Comparison of ENCODE assay signal across 9 cellular contexts in the genomic region with DNA sequence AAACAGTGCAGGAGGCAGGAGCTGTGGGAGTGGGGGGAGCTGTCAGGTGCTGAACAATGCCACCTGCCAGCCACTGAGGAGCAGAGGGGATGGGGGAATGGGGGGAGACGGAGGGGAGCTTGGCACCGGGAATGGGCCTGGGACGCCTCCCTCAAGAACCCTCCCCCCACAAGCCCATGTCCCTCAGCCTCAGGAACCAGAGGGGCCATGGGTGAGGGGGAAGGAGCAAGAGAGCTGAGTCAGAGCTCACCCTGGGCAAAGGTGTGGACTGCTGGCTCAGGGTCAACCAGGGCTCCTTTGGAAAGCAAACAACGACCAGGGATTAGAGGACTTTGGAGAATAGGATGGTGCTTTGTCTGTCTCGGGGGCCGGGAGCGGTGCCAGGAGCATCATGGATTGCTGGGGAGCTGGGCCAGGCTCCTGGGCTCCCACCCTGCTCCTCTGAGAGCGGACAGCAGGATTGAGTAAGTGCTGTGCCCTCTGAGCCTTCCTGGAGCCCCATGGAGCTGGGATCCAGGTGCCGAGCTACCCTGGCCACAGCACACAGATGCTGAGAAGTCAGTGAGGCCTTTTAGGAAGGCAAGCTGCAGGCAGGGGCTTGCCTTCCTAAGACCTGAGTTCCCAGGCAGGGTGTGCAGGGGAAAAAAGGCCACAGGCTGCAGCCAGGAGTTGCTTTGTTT. TPM values are rescaled to one million over a fixed set of nuclear protein-coding genes. Genes with fewer than 3 reads are reported as not detected.
DNase-seq lines count a peak whose midpoint lies in the region; ATAC-seq and TF ChIP-seq lines count a peak whose summit lies in the region.
"Not testable (repeated sequence)": the region's sequence is repeated elsewhere in the genome, so short reads cannot be mapped to it uniquely, and the experiment has no call there.
"Had no signal": no experiment of that assay in that cellular context is flagged by ENCODE, and none has a peak within 500 bp of the region (broad histone marks: within the 10 kb centered on the region; RNA-seq: fewer than 3 reads in every experiment).

No MANE protein-coding gene starts in this region.

- not testable (repeated sequence) for H3K27me3 ChIP-seq in SJCRH30; left ventricle myocardium inferior (ENCODE audit: low read depth)

- H3K4me3 ChIP-seq in SJCRH30, coronary artery, left ventricle myocardium inferior, mucosa of descending colon: not testable (repeated sequence)

- H3K9me3 ChIP-seq in SJCRH30 (replicated peaks); left ventricle myocardium inferior (replicated peaks); mucosa of descending colon: not testable (repeated sequence)

- ATAC-seq in mucosa of descending colon, result peak; percentile 9

- TF ChIP-seq CTCF in coronary artery (IDR thresholded peaks at IDR 0.05); left ventricle myocardium inferior (IDR thresholded peaks at IDR 0.05; ENCODE audit: borderline replicate concordance); mucosa of descending colon (IDR thresholded peaks at IDR 0.05): not testable (repeated sequence)

- intact Hi-C loops in left ventricle myocardium inferior (cut with micrococcal nuclease); mucosa of descending colon (cut with DNase I, micrococcal nuclease): not testable (repeated sequence)

- peak; percentile 58 for DNase-seq in DMS79 treated with DMSO at 0.1 percent for 48 hours (lab: John Stamatoyannopoulos, UW)
- peak; percentile 86 for DNase-seq in NCI-H2029 treated with DMSO at 0.1 percent for 48 hours (lab: John Stamatoyannopoulos, UW)
- DNase-seq in NCI-H748 (lab: John Stamatoyannopoulos, UW; ENCODE audit: unreplicated experiment), result peak; percentile 3
- peak; percentile 44 to 47 for DNase-seq in SJCRH30
- peak; percentile 12 for DNase-seq in coronary artery (ENCODE audit: low spot score)
- peak; percentile 13 for DNase-seq in left ventricle myocardium inferior
- DNase-seq in mucosa of descending colon, result not testable (repeated sequence)

- not testable (repeated sequence) for H3K36me3 ChIP-seq in SJCRH30; left ventricle myocardium inferior; mucosa of descending colon (ENCODE audit: low read depth)

- H3K4me1 ChIP-seq in SJCRH30, result peaks cover 27% of the 10 kb centered on the region
- H3K4me1 ChIP-seq in left ventricle myocardium inferior, result peaks cover 19% of the 10 kb centered on the region
- not testable (repeated sequence) for H3K4me1 ChIP-seq in mucosa of descending colon (ENCODE audit: low read depth)

- H3K27ac ChIP-seq in SJCRH30; coronary artery; left ventricle myocardium inferior (replicated peaks): not testable (repeated sequence)

RNA-seq across cellular contexts. Expression of a gene that starts 33.3 kb away (rescaled TPM):
- 0.05 and 0.08 TPM in 2 replicates for total RNA-seq in SJCRH30 (2014; rRNA removed; shearing (Covaris generic))
- 5.3 TPM for total RNA-seq in left ventricle myocardium inferior
- total RNA-seq in mucosa of descending colon, result 1 to 10 TPM; 3.2 to 3.3 (median 3.2) TPM
- total RNA-seq: SK-MEL-5 had no signal

RNA-seq across cellular contexts. Expression of a gene that starts 48.3 kb away (rescaled TPM):
- total RNA-seq in SJCRH30 (2014; rRNA removed; shearing (Covaris generic)), result not detected in 2 replicates
- total RNA-seq in left ventricle myocardium inferior (2.9 TPM), mucosa of descending colon (under 1 TPM; 0.17 to 0.73 (median 0.36) TPM)
- total RNA-seq: glomerular endothelial cell, SK-MEL-5 had no signal
